ENCODE assay signal across 8 cellular contexts in the genomic region with DNA sequence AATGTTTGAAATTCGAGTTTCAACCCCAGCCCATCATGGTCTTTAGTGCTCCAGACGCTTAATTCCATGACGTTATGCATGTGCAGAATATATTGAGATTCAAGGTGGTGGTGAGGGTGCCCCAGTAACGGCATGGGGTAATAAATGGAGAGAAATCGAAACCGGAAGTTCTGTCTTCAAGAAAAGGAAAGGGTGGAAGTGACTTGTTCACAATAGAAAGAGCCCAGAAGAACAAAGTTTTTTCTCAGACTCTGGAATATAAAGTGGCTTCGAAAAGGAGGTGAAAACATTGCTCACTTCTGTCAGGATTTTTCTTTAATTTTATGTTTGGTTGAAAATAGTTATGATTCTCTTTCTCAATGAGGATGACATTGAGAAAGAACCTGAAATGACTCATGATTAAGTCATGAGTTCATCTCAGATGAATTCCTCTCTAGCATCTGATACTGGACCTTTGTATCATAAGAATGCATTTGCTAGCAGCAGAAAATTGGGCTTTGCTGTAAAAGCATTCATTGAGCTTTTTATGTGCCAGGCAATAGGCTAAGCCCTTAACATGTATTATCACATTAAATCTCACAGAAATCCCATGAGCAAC. TPM values are rescaled to one million over a fixed set of nuclear protein-coding genes. Genes with fewer than 3 reads are reported as not detected.
A peak's percentile ranks its signal among the peaks of the same experiment; 100 is the strongest.
DNase-seq lines count a peak whose midpoint lies in the region; ATAC-seq, FAIRE-seq and TF ChIP-seq lines count a peak whose summit lies in the region.

No MANE protein-coding gene starts in this region.

- H3K9ac ChIP-seq in kidney (ENCODE audit: low read length in 2 of 2): peak overlapping the region; percentile 44 to 86

- H3K9me3 Mint-ChIP-seq in T-cell: no peaks in the 10 kb centered on the region

- CTCF ChIA-PET in T-cell (lab: Charles Lee): interaction anchor here (0.5 to 3.8 kb wide), 6 partner anchors 27 to 548 kb away, joined by 3 to 18 read pairs (median 4); a partner anchor contains a TSS

- H3K27ac ChIP-seq in kidney (ENCODE audit: low read depth in 2 of 2, low read length in 2 of 2): peak overlapping the region; percentile 78 to 89

- POLR2A ChIA-PET in T-cell (lab: Charles Lee): interaction anchor here (0.5 to 1.2 kb wide), 7 partner anchors 9 to 520 kb away, joined by 3 to 15 read pairs (median 4); a partner anchor contains a TSS

- H3K4me3 ChIP-seq in kidney (ENCODE audit: low read length in 2 of 2): peak overlapping the region; percentile 90

- intact Hi-C loops in kidney (cut with DNase I): no loop called here

- H3K4me3 Mint-ChIP-seq in T-cell: peak overlapping the region; percentile 95 to 100 (median 99)

- peaks cover 64 to 77% (median 74%) of the 10 kb centered on the region in 3 donors for H3K4me1 Mint-ChIP-seq in T-cell

- ATAC-seq in GM21367 (IDR thresholded peaks at IDR 0.05; ENCODE audit: unreplicated experiment): peak; percentile 27
- peak; percentile 58 to 70 (median 64) for ATAC-seq in T-cell (replicated peaks in 1 of 4)

- H3K36me3 ChIP-seq in kidney (ENCODE audit: control insufficient read depth in 1 of 2, insufficient read depth in 2 of 2, low read length in 2 of 2): no peaks in the 10 kb centered on the region

- H3K36me3 Mint-ChIP-seq in T-cell: peaks cover 8% of the 10 kb centered on the region

- H3K4me1 ChIP-seq in kidney (ENCODE audit: control insufficient read depth in 1 of 2, insufficient read depth in 1 of 2, low read depth in 1 of 2, low read length in 2 of 2): peaks cover 0 to 4% of the 10 kb centered on the region in 2 donors

- H3K27ac Mint-ChIP-seq in T-cell: peak overlapping the region; percentile 100

- H3K27me3 Mint-ChIP-seq in T-cell: no peaks in the 10 kb centered on the region

- in situ Hi-C loops in T47D (cut with HindIII; ENCODE audit: low pct_unique_long_range_greater_than_20kb, low sequenced_read_pairs): no loop called here

- DNase-seq in COR-L47 (lab: John Stamatoyannopoulos, UW) (peak; percentile 40), HuH-7 (ENCODE audit: low spot score) (peak; percentile 61), T-cell (peak in 33 of 34 experiments; percentile 9 to 66 (median 41)), T47D (ENCODE audit: low read depth in 1 of 2, low spot score in 1 of 2) (peak; percentile 28 to 61), kidney (no peak), NCI-H146 (lab: John Stamatoyannopoulos, UW) (no peak)
- peak; percentile 48 for DNase-seq in stimulated activated CD4-positive, alpha-beta T cell treated with anti-CD3 and anti-CD28 coated beads, Interleukin-4, amount 100 ng/mL, for 24 hours

- TF ChIP-seq CTCF in kidney (IDR thresholded peaks at IDR 0.05; ENCODE audit: borderline replicate concordance, extremely low read depth, insufficient read depth): no peak

- no peaks in the 10 kb centered on the region for H3K9me3 ChIP-seq in kidney (ENCODE audit: control insufficient read depth in 1 of 2, low read length in 2 of 2)

- no peak for FAIRE-seq in kidney (lab: Jason Lieb, UNC)

RNA-seq across cellular contexts. Expression of a gene that starts 0.8 kb away (rescaled TPM):
- total RNA-seq in T-cell: 10 to 100 TPM; 38.5 to 56.4 (median 43.1) TPM
- total RNA-seq in kidney: 20.2 TPM
- 3.5 TPM for polyA plus RNA-seq in kidney (ENCODE audit: insufficient read depth, low read depth, low replicate concordance)

RNA-seq across cellular contexts. Expression of a gene that starts 15.8 kb away (rescaled TPM):
- total RNA-seq in T-cell (1 to 10 TPM in 1 of 5 donors, under 1 TPM in 4; 0.56 to 1.9 (median 0.93) TPM), kidney (120 TPM)
- 43.4 TPM for polyA plus RNA-seq in kidney (ENCODE audit: insufficient read depth, low read depth, low replicate concordance)

Comparison
In these comparisons a context has a peak if more than half of its experiments do, and no peak if none do; other contexts are left out.
1. DNase-seq: peak in COR-L47 (single experiment), HuH-7 (single experiment), T-cell (33 of 34), T47D (2 of 2) and stimulated activated CD4-positive, alpha-beta T cell treated with anti-CD3 and anti-CD28 coated beads, Interleukin-4, amount 100 ng/mL, for 24 hours (single experiment); none in kidney (single experiment) and NCI-H146 (single experiment).
2. RNA of a gene that starts 15.8 kb away (total RNA-seq): 120 TPM in kidney (single experiment); 0.56 to 1.9 TPM in T-cell; every median in the first group is over 10 times any median in the second.